Comparison of ENCODE assay signal across 26 cellular contexts in the genomic region with DNA sequence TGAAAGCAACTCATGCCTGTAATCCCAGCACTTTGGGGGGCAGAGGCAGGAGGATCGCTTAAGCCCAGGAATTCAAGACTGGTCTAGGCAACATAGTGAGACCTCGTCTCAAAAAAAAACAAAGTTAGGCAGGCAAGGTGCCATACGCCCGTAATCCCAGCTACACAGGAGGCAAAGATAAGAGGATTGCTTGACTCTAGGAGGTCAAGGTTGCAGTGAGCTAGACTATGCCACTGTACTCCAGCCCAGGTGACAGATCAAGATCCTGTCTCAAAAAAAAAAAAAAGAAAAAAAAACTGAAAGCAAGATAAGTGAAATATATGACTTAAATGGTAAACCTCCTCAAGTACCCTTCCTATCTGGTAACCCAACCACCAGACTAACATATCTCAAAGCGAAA. TPM values are rescaled to one million over a fixed set of nuclear protein-coding genes. Genes with fewer than 3 reads are reported as not detected.
DNase-seq lines count a peak whose midpoint lies in the region; ATAC-seq and TF ChIP-seq lines count a peak whose summit lies in the region.
"Had no signal": no experiment of that assay in that cellular context is flagged by ENCODE, and none has a peak within 500 bp of the region (broad histone marks: within the 10 kb centered on the region; RNA-seq: fewer than 3 reads in every experiment).

No MANE protein-coding gene starts in this region.

- no peak for DNase-seq in left ventricle myocardium superior
- no peak for DNase-seq in right cardiac atrium
- DNase-seq in WERI-Rb-1: peak; percentile 67
- DNase-seq in left lobe of liver (ENCODE audit: low spot score): no peak
- no peak for DNase-seq in NCI-H748 treated with DMSO at 0.1 percent for 48 hours (lab: John Stamatoyannopoulos, UW)
- DNase-seq in KG1 (lab: John Stamatoyannopoulos, UW): no peak
- DNase-seq: ACHN; activated CD4-positive, alpha-beta T cell treated with anti-CD3 and anti-CD28 coated beads for 48 hours; activated effector memory CD4-positive, alpha-beta T cell treated with Interleukin-2 at 50 U/mL for 16 hours; amniotic stem cell; cortex of kidney; EL; kidney; MM.1S; naive B cell; NCI-H1436; NCI-H526; stimulated activated CD4-positive, alpha-beta T cell treated with anti-CD3 and anti-CD28 coated beads, Interleukin-15, amount 100 ng/mL, for 24 hours; stimulated activated CD8-positive, alpha-beta memory T cell treated with anti-CD3 and anti-CD28 coated beads, Interleukin-4, amount 100 ng/mL, for 48 hours had no signal

- peaks cover 6% of the 10 kb centered on the region; the same call in 1 of the 2 replicates for H3K36me3 ChIP-seq in WERI-Rb-1

- H3K27ac ChIP-seq in right cardiac atrium (ENCODE audit: low read length) (no peak overlapping the region), WERI-Rb-1 (no peak overlapping the region)
- H3K27ac ChIP-seq: BLaER1, parathyroid adenoma had no signal

- H3K4me1 ChIP-seq in right cardiac atrium (ENCODE audit: control insufficient read depth, insufficient read depth, low read length): no peaks in the 10 kb centered on the region
- H3K4me1 ChIP-seq: BLaER1, parathyroid adenoma had no signal

- no peaks in the 10 kb centered on the region for H3K27me3 ChIP-seq in right cardiac atrium (ENCODE audit: control insufficient read depth, insufficient read depth)
- no peaks in the 10 kb centered on the region for H3K27me3 ChIP-seq in WERI-Rb-1 (ENCODE audit: insufficient read depth, low read depth, severe bottlenecking)
- H3K27me3 ChIP-seq: BLaER1 had no signal

- peak; percentile 47 for ATAC-seq in left ventricle myocardium superior
- ATAC-seq in right cardiac atrium: no peak
- ATAC-seq in left lobe of liver: peak; percentile 79
- ATAC-seq in GM21515 (IDR thresholded peaks at IDR 0.05; ENCODE audit: unreplicated experiment): no peak
- no peak for ATAC-seq in HG03175 (IDR thresholded peaks at IDR 0.05; ENCODE audit: unreplicated experiment)
- ATAC-seq: GM23338, Right ventricle myocardium inferior, sciatic nerve had no signal

- H3K4me3 ChIP-seq in right cardiac atrium (ENCODE audit: low read length) (no peak overlapping the region), WERI-Rb-1 (ENCODE audit: low read depth, low read length) (no peak overlapping the region)
- H3K4me3 ChIP-seq: BLaER1, GM23338 had no signal

- intact Hi-C loops in left ventricle myocardium superior (cut with micrococcal nuclease): no loop called here
- intact Hi-C loops in right cardiac atrium (cut with DNase I): no loop called here

- no peaks in the 10 kb centered on the region for H3K9me3 ChIP-seq in right cardiac atrium (ENCODE audit: control insufficient read depth, low read length)
- no peaks in the 10 kb centered on the region for H3K9me3 ChIP-seq in WERI-Rb-1 (ENCODE audit: severe bottlenecking)
- H3K9me3 ChIP-seq: BLaER1 had no signal

- TF ChIP-seq CTCF in WERI-Rb-1 (IDR thresholded peaks at IDR 0.05; ENCODE audit: low read depth, low read length): no peak

- WGBS in right cardiac atrium: 77% methylated on average over 5 of the region's 5 CpGs

RNA-seq across cellular contexts. Expression of gene USP34, which starts 59.8 kb away (rescaled TPM):
- total RNA-seq in left ventricle myocardium superior (39.8 TPM), right cardiac atrium (10 to 100 TPM; 58.8 to 78.0 (median 63.9) TPM), left lobe of liver (37.0 TPM)
- polyA plus RNA-seq in right cardiac atrium: 37.3 TPM

Comparison
In these comparisons a context has a peak if more than half of its experiments do, and no peak if none do; other contexts are left out.
1. ATAC-seq: peak in left ventricle myocardium superior (single experiment) and left lobe of liver (single experiment); none in right cardiac atrium (0 of 2), GM21515 (single experiment) and HG03175 (single experiment).